Comparison of ENCODE assay signal across 10 cellular contexts in genomic region chr7:30920584-30921539, GRCh38. TPM values are rescaled to one million over a fixed set of nuclear protein-coding genes. Genes with fewer than 3 reads are reported as not detected.
A peak's percentile ranks its signal among the peaks of the same experiment; 100 is the strongest.
DNase-seq lines count a peak whose midpoint lies in the region; ATAC-seq and TF ChIP-seq lines count a peak whose summit lies in the region.
"Had no signal": no experiment of that assay in that cellular context is flagged by ENCODE, and none has a peak within 500 bp of the region (broad histone marks: within the 10 kb centered on the region; RNA-seq: fewer than 3 reads in every experiment).

No MANE protein-coding gene starts in this region.

- H3K36me3 Mint-ChIP-seq in T-helper 17 cell (ENCODE audit: low read depth) = no peaks in the 10 kb centered on the region

- no peaks in the 10 kb centered on the region for H3K9me3 ChIP-seq in T-helper 17 cell (ENCODE audit: control insufficient read depth, low read length, poor library complexity, severe bottlenecking)

- H3K27me3 Mint-ChIP-seq in T-helper 17 cell = no peaks in the 10 kb centered on the region

- ATAC-seq in T-helper 17 cell = no peak

- H3K4me3 Mint-ChIP-seq in T-helper 17 cell = no peak overlapping the region

- peak; percentile 82 for DNase-seq in GM03348 (ENCODE audit: low spot score)
- peak in 2 of 3 donors; percentile 3 to 7 for DNase-seq in T-helper 17 cell
- DNase-seq in cardiac septum (ENCODE audit: low spot score) = peak; percentile 89
- DNase-seq in renal cortical epithelial cell (ENCODE audit: low read depth) = peak; percentile 26
- DNase-seq in foreskin melanocyte = no peak
- no peak for DNase-seq in GM20000 (ENCODE audit: low spot score)
- DNase-seq in NCI-H524 treated with DMSO at 0.1 percent for 48 hours (lab: John Stamatoyannopoulos, UW) = no peak
- DNase-seq in stimulated activated CD4-positive, alpha-beta T cell treated with anti-CD3 and anti-CD28 coated beads, Interleukin-4, amount 100 ng/mL, for 24 hours = no peak

- intact Hi-C loops in cardiac septum (cut with DNase I) = no loop called here

- TF ChIP-seq CTCF in GM20000 (IDR thresholded peaks at IDR 0.05; ENCODE audit: extremely low read depth, missing control alignments) = no peak

- no peak overlapping the region for H3K27ac Mint-ChIP-seq in T-helper 17 cell

- no peaks in the 10 kb centered on the region for H3K4me1 Mint-ChIP-seq in T-helper 17 cell

RNA-seq across cellular contexts. Expression of gene AQP1, which starts 9.2 kb away (rescaled TPM):
- total RNA-seq in T-helper 17 cell = under 1 TPM; 0.35 to 0.83 TPM
- 155 TPM for total RNA-seq in cardiac septum
- 4.4 and 33.0 TPM in 2 replicates for total RNA-seq in renal cortical epithelial cell

RNA-seq across cellular contexts. Expression of gene GHRHR, which starts 42.9 kb away (rescaled TPM):
- total RNA-seq in T-helper 17 cell (not detected), cardiac septum (not detected), renal cortical epithelial cell (not detected in 2 replicates)
- total RNA-seq: activated CD8-positive, alpha-beta memory T cell treated with anti-CD3 and anti-CD28 coated beads for 36 hours; glomerular endothelial cell had no signal

Comparison
In these comparisons a context has a peak if more than half of its experiments do, and no peak if none do; other contexts are left out.
1. DNase-seq: peak in GM03348 (single experiment), T-helper 17 cell (2 of 3), cardiac septum (single experiment) and renal cortical epithelial cell (single experiment); none in foreskin melanocyte (single experiment), GM20000 (single experiment), NCI-H524 treated with DMSO at 0.1 percent for 48 hours (single experiment) and stimulated activated CD4-positive, alpha-beta T cell treated with anti-CD3 and anti-CD28 coated beads, Interleukin-4, amount 100 ng/mL, for 24 hours (single experiment).